ENCODE assay signal across 27 cellular contexts in the genomic region with DNA sequence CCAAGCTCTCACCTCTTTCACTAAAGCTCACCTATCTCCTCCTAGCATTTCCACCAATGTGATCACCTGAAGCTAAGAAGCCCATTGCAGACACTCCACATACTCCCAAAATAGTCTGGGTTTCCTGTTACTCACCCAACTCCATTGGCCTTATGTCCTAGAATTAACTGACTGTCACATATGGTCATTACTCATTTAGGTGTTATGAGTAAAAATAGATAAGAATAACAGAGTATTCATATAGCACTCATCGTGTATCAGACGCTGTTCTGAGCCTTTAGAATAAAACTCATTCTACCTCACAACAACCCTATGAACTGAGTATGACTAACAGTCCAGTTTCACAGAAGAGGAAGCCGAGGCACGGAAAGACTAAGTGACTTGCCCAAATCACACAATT.
DNase-seq lines count a peak whose midpoint lies in the region; ATAC-seq, FAIRE-seq and TF ChIP-seq lines count a peak whose summit lies in the region.
"Had no signal": no experiment of that assay in that cellular context is flagged by ENCODE, and none has a peak within 500 bp of the region (broad histone marks: within the 10 kb centered on the region; RNA-seq: fewer than 3 reads in every experiment).

No MANE protein-coding gene starts in this region.

- WGBS in mammary epithelial cell (ENCODE audit: low coverage, missing lambda C conversion rate): 44% methylated on average over 4 of the region's 4 CpGs
- 78 to 88% methylated on average over 4 of the region's 4 CpGs for WGBS in pancreas, 2 donors

- DNase-seq in mammary epithelial cell: peak; percentile 14
- DNase-seq in MCF 10A (ENCODE audit: unreplicated experiment): no peak
- peak; percentile 21 for DNase-seq in bronchial epithelial cell (ENCODE audit: low read depth)
- DNase-seq in pancreas: no peak
- no peak for DNase-seq in naive thymus-derived CD4-positive, alpha-beta T cell
- no peak for DNase-seq in T-helper 1 cell
- DNase-seq: CD4-positive, CD25-positive, alpha-beta regulatory T cell; DMS153; DND-41; GOT3; HFFc6; KBM-7; MM.1S; NCI-H1417 treated with DMSO at 0.1 percent for 48 hours; NCI-H1694 treated with DMSO at 0.1 percent for 48 hours; NCI-H2081; NCI-H2227 treated with DMSO at 0.1 percent for 48 hours; NCI-H526 treated with DMSO at 0.1 percent for 48 hours; PC-9; Right ventricle myocardium superior; RPMI8226 had no signal

- H3K9me3 ChIP-seq in mammary epithelial cell (replicated peaks; ENCODE audit: insufficient read depth, low read length) (no peaks in the 10 kb centered on the region), pancreas (no peaks in the 10 kb centered on the region)
- H3K9me3 ChIP-seq in naive thymus-derived CD4-positive, alpha-beta T cell (ENCODE audit: control insufficient read depth in 2 of 3, low read length in 3 of 3): no peaks in the 10 kb centered on the region
- H3K9me3 ChIP-seq: BLaER1, HAP-1, SJSA1 had no signal

- TF ChIP-seq CTCF in mammary epithelial cell (conservative IDR thresholded peaks at IDR 0.05 in 1 of 2, IDR thresholded peaks at IDR 0.05 in 1 of 2; ENCODE audit: extremely low read depth in 1 of 2, insufficient read depth in 1 of 2, low read depth in 1 of 2, low read length in 2 of 2): no peak
- no peak for TF ChIP-seq CTCF in MCF 10A (IDR thresholded peaks at IDR 0.05; ENCODE audit: unreplicated experiment)
- TF ChIP-seq CTCF in bronchial epithelial cell (IDR thresholded peaks at IDR 0.05; ENCODE audit: insufficient read depth, low read length, severe bottlenecking): no peak
- no peak for TF ChIP-seq CTCF in nephron (IDR thresholded peaks at IDR 0.05; ENCODE audit: unreplicated experiment in 3 of 3)
- TF ChIP-seq CTCF in pancreas (IDR thresholded peaks at IDR 0.05): no peak

- H3K9me3 Mint-ChIP-seq in MCF 10A (ENCODE audit: unreplicated experiment) (no peaks in the 10 kb centered on the region), nephron (no peaks in the 10 kb centered on the region)
- no peaks in the 10 kb centered on the region for H3K9me3 Mint-ChIP-seq in naive thymus-derived CD4-positive, alpha-beta T cell

- H3K9ac ChIP-seq in mammary epithelial cell (ENCODE audit: insufficient read depth, low read length): no peak overlapping the region
- H3K9ac ChIP-seq: BLaER1 had no signal

- dilution Hi-C loops in mammary epithelial cell (cut with HindIII; ENCODE audit: low sequenced_read_pairs): no loop called here

- H3K4me1 Mint-ChIP-seq in MCF 10A (ENCODE audit: insufficient read depth, unreplicated experiment) (no peaks in the 10 kb centered on the region), nephron (peaks cover 56% of the 10 kb centered on the region)
- H3K4me1 Mint-ChIP-seq in naive thymus-derived CD4-positive, alpha-beta T cell: peaks cover 0 to 4% (median 0%) of the 10 kb centered on the region in 7 donors
- H3K4me1 Mint-ChIP-seq: CD4-positive, CD25-positive, alpha-beta regulatory T cell had no signal

- no peak overlapping the region for H3K4me3 Mint-ChIP-seq in MCF 10A (ENCODE audit: unreplicated experiment)
- no peak overlapping the region for H3K4me3 Mint-ChIP-seq in nephron
- H3K4me3 Mint-ChIP-seq in naive thymus-derived CD4-positive, alpha-beta T cell: no peak overlapping the region
- H3K4me3 Mint-ChIP-seq: CD4-positive, CD25-positive, alpha-beta regulatory T cell; HFFc6 had no signal

- CTCF ChIA-PET in mammary epithelial cell (lab: Charles Lee; ENCODE audit: low non-redundant PET): no interaction called here
- CTCF ChIA-PET in MCF 10A (lab: Yijun Ruan, JAX): interaction anchor here (0.5 to 1.7 kb wide), 4 partner anchors 11 to 163 kb away, joined by 3 to 14 read pairs (median 3); no protein-coding TSS in a partner anchor
- CTCF ChIA-PET in naive thymus-derived CD4-positive, alpha-beta T cell (lab: Charles Lee): no interaction called here

- H3K79me2 ChIP-seq in mammary epithelial cell (ENCODE audit: insufficient read depth, low read length): no peaks in the 10 kb centered on the region

- intact Hi-C loops in mammary epithelial cell (cut with micrococcal nuclease): no loop called here
- intact Hi-C loops in MCF 10A (cut with micrococcal nuclease): no loop called here
- intact Hi-C loops in pancreas (cut with DNase I): no loop called here
- intact Hi-C loops in naive thymus-derived CD4-positive, alpha-beta T cell (cut with micrococcal nuclease): no loop called here

- H3K27me3 ChIP-seq in mammary epithelial cell (ENCODE audit: insufficient read depth, low read length): no peaks in the 10 kb centered on the region
- H3K27me3 ChIP-seq in bronchial epithelial cell (ENCODE audit: control insufficient read depth, insufficient read depth, low read length): no peaks in the 10 kb centered on the region
- no peaks in the 10 kb centered on the region for H3K27me3 ChIP-seq in pancreas
- H3K27me3 ChIP-seq in naive thymus-derived CD4-positive, alpha-beta T cell (ENCODE audit: control insufficient read depth in 2 of 2, insufficient read depth in 2 of 2, low read length in 2 of 2): no peaks in the 10 kb centered on the region
- H3K27me3 ChIP-seq: BLaER1 had no signal

- H3K27ac ChIP-seq in mammary epithelial cell (ENCODE audit: insufficient read depth, low read depth, low read length) (no peak overlapping the region), pancreas (no peak overlapping the region)
- no peak overlapping the region for H3K27ac ChIP-seq in naive thymus-derived CD4-positive, alpha-beta T cell (ENCODE audit: low read depth, low read length)
- H3K27ac ChIP-seq: BLaER1, PC-9, SJSA1 had no signal

- H3K27ac Mint-ChIP-seq in MCF 10A (ENCODE audit: low read depth, unreplicated experiment) (no peak overlapping the region), nephron (peak overlapping the region; percentile 11 to 70 (median 49))
- H3K27ac Mint-ChIP-seq in naive thymus-derived CD4-positive, alpha-beta T cell: no peak overlapping the region
- H3K27ac Mint-ChIP-seq: CD4-positive, CD25-positive, alpha-beta regulatory T cell; HFFc6 had no signal

- in situ Hi-C loops in mammary epithelial cell (cut with MboI; ENCODE audit: low sequenced_read_pairs in 2 of 2): loop anchor here in 1 of 2 donors (10.0 kb wide), 1 partner anchor 452 kb away; no protein-coding TSS in a partner anchor

- H3K4me1 ChIP-seq in mammary epithelial cell (ENCODE audit: insufficient read depth, low read length) (no peaks in the 10 kb centered on the region), pancreas (no peaks in the 10 kb centered on the region)
- no peaks in the 10 kb centered on the region for H3K4me1 ChIP-seq in naive thymus-derived CD4-positive, alpha-beta T cell (ENCODE audit: control insufficient read depth in 2 of 2, insufficient read depth in 2 of 2, low read length in 2 of 2)
- H3K4me1 ChIP-seq: BLaER1, HAP-1, SJSA1 had no signal

- no peaks in the 10 kb centered on the region for H3K36me3 Mint-ChIP-seq in MCF 10A (ENCODE audit: insufficient read depth, unreplicated experiment)
- no peaks in the 10 kb centered on the region for H3K36me3 Mint-ChIP-seq in nephron (ENCODE audit: low read depth)
- H3K36me3 Mint-ChIP-seq in naive thymus-derived CD4-positive, alpha-beta T cell: peaks cover 0 to 6% (median 0%) of the 10 kb centered on the region in 5 donors
- H3K36me3 Mint-ChIP-seq: CD4-positive, CD25-positive, alpha-beta regulatory T cell had no signal

- no peaks in the 10 kb centered on the region for H3K36me3 ChIP-seq in mammary epithelial cell (ENCODE audit: insufficient read depth, low read length)
- no peaks in the 10 kb centered on the region for H3K36me3 ChIP-seq in bronchial epithelial cell (ENCODE audit: control insufficient read depth, insufficient read depth, low read length)
- no peaks in the 10 kb centered on the region for H3K36me3 ChIP-seq in pancreas
- H3K36me3 ChIP-seq in naive thymus-derived CD4-positive, alpha-beta T cell (ENCODE audit: control insufficient read depth in 2 of 3, insufficient read depth in 3 of 3, low read length in 3 of 3): no peaks in the 10 kb centered on the region
- H3K36me3 ChIP-seq: BLaER1, HAP-1, SJSA1 had no signal

- no peak overlapping the region for H2AFZ ChIP-seq in mammary epithelial cell (ENCODE audit: low read depth, low read length)
- H2AFZ ChIP-seq: PC-9 had no signal

- no peak for FAIRE-seq in bronchial epithelial cell (lab: Jason Lieb, UNC)
- no peak for FAIRE-seq in pancreas (lab: Jason Lieb, UNC)
- FAIRE-seq: A204.1, GM18507 had no signal

- no peak overlapping the region for H3K4me2 ChIP-seq in mammary epithelial cell (ENCODE audit: insufficient read depth, low read depth, low read length)
- H3K4me2 ChIP-seq: BLaER1, PC-9 had no signal

- H4K20me1 ChIP-seq in mammary epithelial cell (ENCODE audit: insufficient read depth, low read length): no peaks in the 10 kb centered on the region
- H4K20me1 ChIP-seq: BLaER1 had no signal

- H3K4me3 ChIP-seq in mammary epithelial cell (replicated peaks in 1 of 3; ENCODE audit: insufficient read depth in 1 of 3, low read depth in 2 of 3, low read length in 3 of 3): no peak overlapping the region
- H3K4me3 ChIP-seq in bronchial epithelial cell (ENCODE audit: low read depth, low read length): no peak overlapping the region
- H3K4me3 ChIP-seq in pancreas: no peak overlapping the region
- no peak overlapping the region for H3K4me3 ChIP-seq in naive thymus-derived CD4-positive, alpha-beta T cell (ENCODE audit: low read length)
- H3K4me3 ChIP-seq: BLaER1, HAP-1, PC-9, SJSA1 had no signal

- no peak for ATAC-seq in pancreas
- no peak for ATAC-seq in naive thymus-derived CD4-positive, alpha-beta T cell

- H3K27me3 Mint-ChIP-seq in MCF 10A (ENCODE audit: insufficient read depth, unreplicated experiment) (peaks cover 80% of the 10 kb centered on the region), nephron (ENCODE audit: low read depth) (peaks cover 5% of the 10 kb centered on the region)
- peaks cover 3 to 17% (median 7%) of the 10 kb centered on the region in 5 donors for H3K27me3 Mint-ChIP-seq in naive thymus-derived CD4-positive, alpha-beta T cell

- BruUV-seq in mammary epithelial cell (replicated peaks; lab: Mats Ljungman, UMichigan) (no TSS peak), MCF 10A (replicated peaks; lab: Mats Ljungman, UMichigan) (no TSS peak)

- POLR2A ChIA-PET in MCF 10A (lab: Yijun Ruan, JAX): no interaction called here
- POLR2A ChIA-PET in naive thymus-derived CD4-positive, alpha-beta T cell (lab: Charles Lee): no interaction called here

Comparison
In these comparisons a context has a peak if more than half of its experiments do, and no peak if none do; other contexts are left out.
1. DNase-seq: peak in mammary epithelial cell (single experiment) and bronchial epithelial cell (single experiment); none in MCF 10A (single experiment), pancreas (0 of 6), naive thymus-derived CD4-positive, alpha-beta T cell (0 of 9) and T-helper 1 cell (0 of 5).
2. H3K27ac Mint-ChIP-seq: peak in nephron (3 of 3); none in MCF 10A (single experiment) and naive thymus-derived CD4-positive, alpha-beta T cell (0 of 9).